Comparison of ENCODE assay signal across 1 cellular context in genomic region chr1:15355968-15356621, GRCh38.
TF ChIP-seq lines count a peak whose summit lies in the region.

No MANE protein-coding gene starts in this region.

TF ChIP-seq in HepG2, 621 proteins besides CTCF, POLR2A, EP300 and RAD21 (continued from another document and continues in another):
- TF ChIP-seq ZSCAN5A (CRISPR knock-in tag; IDR thresholded peaks at IDR 0.05; ENCODE audit: borderline replicate concordance) (peak; percentile 29; the same call in 1 of the 2 replicates), HMGA1 (CRISPR knock-in tag; conservative IDR thresholded peaks at IDR 0.05) (no peak), PITX1 (CRISPR knock-in tag; IDR thresholded peaks at IDR 0.05) (0 out of 2 replicates have a peak, but pooled peaks have one; percentile 30), TARDBP (CRISPR knock-in tag; IDR thresholded peaks at IDR 0.05) (peak; percentile 60; the same call in 1 of the 2 replicates), RCOR2 (CRISPR knock-in tag; IDR thresholded peaks at IDR 0.05) (peak; percentile 64; the same call in 1 of the 2 replicates), STAT6 (CRISPR knock-in tag; IDR thresholded peaks at IDR 0.05; ENCODE audit: borderline replicate concordance) (0 out of 2 replicates have a peak, but pooled peaks have one; percentile 39), HNF4A (CRISPR knock-in tag; IDR thresholded peaks at IDR 0.05) (0 out of 2 replicates have a peak, but pooled peaks have one; percentile 26), GATAD2A (CRISPR knock-in tag; IDR thresholded peaks at IDR 0.05) (peak; percentile 47; the same call in 1 of the 2 replicates), ATF5 (CRISPR knock-in tag; IDR thresholded peaks at IDR 0.05; ENCODE audit: low read depth) (no peak), AHDC1 (CRISPR knock-in tag; IDR thresholded peaks at IDR 0.05; ENCODE audit: borderline replicate concordance) (peak; percentile 33; the same call in 1 of the 2 replicates), ZNF891 (CRISPR knock-in tag; IDR thresholded peaks at IDR 0.05) (no peak), MXD1 (CRISPR knock-in tag; IDR thresholded peaks at IDR 0.05) (no peak), ZNF780A (CRISPR knock-in tag; IDR thresholded peaks at IDR 0.05) (no peak), MEIS1 (CRISPR knock-in tag; IDR thresholded peaks at IDR 0.05; ENCODE audit: borderline replicate concordance) (0 out of 2 replicates have a peak, but pooled peaks have one; percentile 80), ZNF3 (CRISPR knock-in tag; IDR thresholded peaks at IDR 0.05) (no peak), NR2F1 (CRISPR knock-in tag; IDR thresholded peaks at IDR 0.05) (0 out of 4 replicates have a peak, but pooled peaks of 1 of the 2 experiments have one; percentile 54), HOMEZ (CRISPR knock-in tag; IDR thresholded peaks at IDR 0.05; ENCODE audit: low read depth) (peak; percentile 76; the same call in 1 of the 2 replicates), ETV5 (CRISPR knock-in tag; IDR thresholded peaks at IDR 0.05; ENCODE audit: borderline replicate concordance) (peak; percentile 45; the same call in 1 of the 2 replicates), CREB1 (IDR thresholded peaks at IDR 0.05) (peak; percentile 10; the same call in 1 of the 2 replicates), CREB1 (CRISPR knock-in tag; IDR thresholded peaks at IDR 0.05) (no peak; the same call in none of the 2 replicates), MATR3 (CRISPR knock-in tag; IDR thresholded peaks at IDR 0.05) (no peak), NR2C2 (CRISPR knock-in tag; IDR thresholded peaks at IDR 0.05; ENCODE audit: borderline replicate concordance) (no peak), ZNF7 (CRISPR knock-in tag; IDR thresholded peaks at IDR 0.05) (no peak), MAX (IDR thresholded peaks at IDR 0.05) (peak; percentile 69), TBX2 (CRISPR knock-in tag; IDR thresholded peaks at IDR 0.05; ENCODE audit: borderline replicate concordance) (peak; percentile 88), FOXA1 (IDR thresholded peaks at IDR 0.05) (no peak), FOXA1 (CRISPR knock-in tag; IDR thresholded peaks at IDR 0.05) (peak; percentile 48; the same call in 1 of the 2 replicates), ZBTB1 (CRISPR knock-in tag; IDR thresholded peaks at IDR 0.05; ENCODE audit: borderline replicate concordance) (no peak), MYPOP (CRISPR knock-in tag; IDR thresholded peaks at IDR 0.05) (0 out of 2 replicates have a peak, but pooled peaks have one; percentile 38), MED1 (CRISPR knock-in tag; IDR thresholded peaks at IDR 0.05) (peak; percentile 69), ZNF549 (CRISPR knock-in tag; IDR thresholded peaks at IDR 0.05) (no peak), SETDB1 (CRISPR knock-in tag; IDR thresholded peaks at IDR 0.05; ENCODE audit: borderline replicate concordance) (no peak), TFE3 (CRISPR knock-in tag; IDR thresholded peaks at IDR 0.05) (0 out of 2 replicates have a peak, but pooled peaks have one; percentile 46), SUZ12 (IDR thresholded peaks at IDR 0.05; ENCODE audit: low read depth, low read length) (no peak), ERF (CRISPR knock-in tag; IDR thresholded peaks at IDR 0.05) (peak; percentile 43; the same call in 1 of the 2 replicates), FOXK1 (CRISPR knock-in tag; IDR thresholded peaks at IDR 0.05; ENCODE audit: borderline replicate concordance, low read depth) (peak; percentile 49; the same call in 1 of the 2 replicates), ZNF224 (CRISPR knock-in tag; IDR thresholded peaks at IDR 0.05) (0 out of 2 replicates have a peak, but pooled peaks have one; percentile 44), SOX6 (IDR thresholded peaks at IDR 0.05) (no peak), SOX6 (CRISPR knock-in tag; IDR thresholded peaks at IDR 0.05) (peak; percentile 56), ZNF264 (CRISPR knock-in tag; IDR thresholded peaks at IDR 0.05) (no peak), U2AF2 (IDR thresholded peaks at IDR 0.05; ENCODE audit: low read depth, low read length) (no peak), TFDP1 (CRISPR knock-in tag; IDR thresholded peaks at IDR 0.05; ENCODE audit: borderline replicate concordance) (peak; percentile 53; the same call in 1 of the 2 replicates), BCL6 (CRISPR knock-in tag; IDR thresholded peaks at IDR 0.05) (peak; percentile 63; the same call in 1 of the 2 replicates), ELF4 (CRISPR knock-in tag; IDR thresholded peaks at IDR 0.05; ENCODE audit: borderline replicate concordance) (no peak), TCF7 (IDR thresholded peaks at IDR 0.05; ENCODE audit: low read depth) (peak; percentile 93), ZNF414 (CRISPR knock-in tag; IDR thresholded peaks at IDR 0.05) (0 out of 2 replicates have a peak, but pooled peaks have one; percentile 31), KAT8 (CRISPR knock-in tag; IDR thresholded peaks at IDR 0.05) (0 out of 2 replicates have a peak, but pooled peaks have one; percentile 18), ZNF788 (CRISPR knock-in tag; IDR thresholded peaks at IDR 0.05; ENCODE audit: borderline replicate concordance) (peak; percentile 17; the same call in 1 of the 2 replicates), TEAD3 (CRISPR knock-in tag; optimal IDR thresholded peaks at IDR 0.05; ENCODE audit: borderline replicate concordance) (peak; percentile 97)
